In genomic region chr4:41746025-41746439, GRCh38 we compare ENCODE assay signal across 1 cellular context.
A peak's percentile ranks its signal among the peaks of the same experiment; 100 is the strongest.
TF ChIP-seq lines count a peak whose summit lies in the region.

No MANE protein-coding gene starts in this region.

TF ChIP-seq in GM23338, 12 proteins besides CTCF, POLR2A, EP300 and RAD21:
- no peak for TF ChIP-seq ZNF331 (CRISPR knock-in tag; IDR thresholded peaks at IDR 0.05; ENCODE audit: low read depth)
- no peak for TF ChIP-seq ZNF114 (CRISPR knock-in tag; IDR thresholded peaks at IDR 0.05)
- peak; percentile 98 for TF ChIP-seq EZH2phosphoT487 (IDR thresholded peaks at IDR 0.05; ENCODE audit: unreplicated experiment)
- TF ChIP-seq EZH2 (IDR thresholded peaks at IDR 0.05; ENCODE audit: low read depth, unreplicated experiment) = peak; percentile 95
- no peak for TF ChIP-seq NANOG (IDR thresholded peaks at IDR 0.05; ENCODE audit: borderline replicate concordance)
